In genomic region chr2:25977768-25978167, GRCh38 we compare ENCODE assay signal across 15 cellular contexts. TPM values are rescaled to one million over a fixed set of nuclear protein-coding genes. Genes with fewer than 3 reads are reported as not detected.
DNase-seq lines count a peak whose midpoint lies in the region; ATAC-seq, FAIRE-seq and TF ChIP-seq lines count a peak whose summit lies in the region.
"Had no signal": no experiment of that assay in that cellular context is flagged by ENCODE, and none has a peak within 500 bp of the region (broad histone marks: within the 10 kb centered on the region; RNA-seq: fewer than 3 reads in every experiment).

No MANE protein-coding gene starts in this region.

- BruUV-seq in Caco-2 (replicated peaks; lab: Mats Ljungman, UMichigan) = no TSS peak

- CTCF ChIA-PET in Caco-2 (lab: Charles Lee) = no interaction called here

- peaks cover 19% of the 10 kb centered on the region for H3K4me1 Mint-ChIP-seq in Caco-2 (ENCODE audit: low read depth, unreplicated experiment)
- H3K4me1 Mint-ChIP-seq in nephron = peaks cover 38% of the 10 kb centered on the region

- no peaks in the 10 kb centered on the region for H3K27me3 ChIP-seq in Caco-2 (replicated peaks; ENCODE audit: control insufficient read depth, insufficient read depth, low read length)
- no peaks in the 10 kb centered on the region for H3K27me3 ChIP-seq in bronchial epithelial cell (ENCODE audit: control insufficient read depth, insufficient read depth, low read length)
- H3K27me3 ChIP-seq: ascending aorta, uterus had no signal

- H3K36me3 Mint-ChIP-seq in Caco-2 (ENCODE audit: insufficient read depth, unreplicated experiment) (no peaks in the 10 kb centered on the region), nephron (ENCODE audit: low read depth) (peaks cover 35% of the 10 kb centered on the region)

- H3K9me3 Mint-ChIP-seq in Caco-2 (ENCODE audit: unreplicated experiment) (no peaks in the 10 kb centered on the region), nephron (no peaks in the 10 kb centered on the region)
- H3K9me3 Mint-ChIP-seq: activated T-cell treated with anti-CD3 and anti-CD28 coated beads, Interleukin-2, amount 50 U/mL, for 24 hours had no signal

- POLR2A ChIA-PET in Caco-2 (lab: Charles Lee) = no interaction called here

- no peaks in the 10 kb centered on the region for H3K9me3 ChIP-seq in Caco-2
- H3K9me3 ChIP-seq: ascending aorta, uterus had no signal

- ATAC-seq in GM19328 (IDR thresholded peaks at IDR 0.05; ENCODE audit: unreplicated experiment) = no peak
- ATAC-seq: activated CD4-positive, CD25-positive, alpha-beta regulatory T cell treated with anti-CD3 and anti-CD28 coated beads, Interleukin-2, amount 50 U/mL, for 24 hours had no signal

- intact Hi-C loops in Caco-2 (cut with micrococcal nuclease; ENCODE audit: unreplicated experiment) = no loop called here

- TF ChIP-seq CTCF in Caco-2 (IDR thresholded peaks at IDR 0.05; ENCODE audit: insufficient read depth in 1 of 2, low read depth in 1 of 2, low read length in 1 of 2, severe bottlenecking in 1 of 2, unreplicated experiment in 1 of 2) (no peak), bronchial epithelial cell (IDR thresholded peaks at IDR 0.05; ENCODE audit: insufficient read depth, low read length, severe bottlenecking) (no peak), nephron (IDR thresholded peaks at IDR 0.05; ENCODE audit: unreplicated experiment in 3 of 3) (no peak)

- DNase-seq in Caco-2 (no peak), M059J (ENCODE audit: low read depth) (peak; percentile 94), bronchial epithelial cell (ENCODE audit: low read depth) (peak; percentile 98), NCI-H1930 (lab: John Stamatoyannopoulos, UW) (no peak), SK-N-DZ (ENCODE audit: low spot score) (no peak), 8988T (no peak)
- DNase-seq: activated T-cell treated with anti-CD3 and anti-CD28 coated beads, Interleukin-2, amount 50 U/mL, for 24 hours; erythroblast; Kasumi-1; SIG-M5; uterus had no signal

- no peak for FAIRE-seq in bronchial epithelial cell (lab: Jason Lieb, UNC)

- H3K27ac Mint-ChIP-seq in Caco-2 (ENCODE audit: unreplicated experiment) (peak overlapping the region; percentile 35), nephron (peak overlapping the region in 1 of 3 experiments; percentile 19)
- H3K27ac Mint-ChIP-seq: activated T-cell treated with anti-CD3 and anti-CD28 coated beads, Interleukin-2, amount 50 U/mL, for 24 hours had no signal

- H3K4me3 Mint-ChIP-seq in Caco-2 (ENCODE audit: unreplicated experiment) (no peak overlapping the region), nephron (peak overlapping the region; percentile 12 to 67 (median 50))
- H3K4me3 Mint-ChIP-seq: activated T-cell treated with anti-CD3 and anti-CD28 coated beads, Interleukin-2, amount 50 U/mL, for 24 hours had no signal

- H3K27me3 Mint-ChIP-seq in Caco-2 (ENCODE audit: insufficient read depth, unreplicated experiment) (no peaks in the 10 kb centered on the region), nephron (ENCODE audit: low read depth) (no peaks in the 10 kb centered on the region)
- H3K27me3 Mint-ChIP-seq: activated T-cell treated with anti-CD3 and anti-CD28 coated beads, Interleukin-2, amount 50 U/mL, for 24 hours had no signal

- H3K4me1 ChIP-seq in Caco-2 = peaks cover 27% of the 10 kb centered on the region

- H3K4me3 ChIP-seq in Caco-2 (ENCODE audit: low read depth, low read length) (no peak overlapping the region), bronchial epithelial cell (ENCODE audit: low read depth, low read length) (no peak overlapping the region)
- H3K4me3 ChIP-seq: ascending aorta, uterus had no signal

- H3K36me3 ChIP-seq in Caco-2 (ENCODE audit: control insufficient read depth, insufficient read depth, low read length) (no peaks in the 10 kb centered on the region), bronchial epithelial cell (ENCODE audit: control insufficient read depth, insufficient read depth, low read length) (no peaks in the 10 kb centered on the region)
- H3K36me3 ChIP-seq: ascending aorta, uterus had no signal

RNA-seq across cellular contexts. Expression of gene KIF3C, which starts 4.5 kb away (rescaled TPM):
- total RNA-seq in Caco-2 (2022) (7.1 and 9.2 TPM in 2 replicates), bronchial epithelial cell (1.6 and 2.4 TPM in 2 replicates)
- 6.3 and 11.1 TPM in 2 replicates for total RNA-seq in M059J (2014; rRNA removed; shearing (Covaris generic))
- 12.0 and 16.5 TPM in 2 replicates for polyA plus RNA-seq in SK-N-DZ (2014; cell fraction: cytosol; rRNA removed)
- 6.2 and 7.4 TPM in 2 replicates for polyA plus RNA-seq in SK-N-DZ (2014; cell fraction: nucleus; rRNA removed)

RNA-seq across cellular contexts. Expression of gene RAB10, which starts 56.1 kb away (rescaled TPM):
- total RNA-seq in Caco-2 (2022) (203 and 213 TPM in 2 replicates), bronchial epithelial cell (308 and 654 TPM in 2 replicates)
- total RNA-seq in M059J (2014; rRNA removed; shearing (Covaris generic)) = 71.0 and 115 TPM in 2 replicates
- polyA plus RNA-seq in SK-N-DZ (2014; cell fraction: cytosol; rRNA removed) = 62.8 and 89.0 TPM in 2 replicates
- polyA plus RNA-seq in SK-N-DZ (2014; cell fraction: nucleus; rRNA removed) = 24.8 and 32.8 TPM in 2 replicates

Comparison
In these comparisons a context has a peak if more than half of its experiments do, and no peak if none do; other contexts are left out.
1. DNase-seq: peak in M059J (single experiment) and bronchial epithelial cell (single experiment); none in Caco-2 (0 of 2), NCI-H1930 (0 of 2), SK-N-DZ (single experiment) and 8988T (single experiment).